ENCODE assay signal across 8 cellular contexts in genomic region chr1:37478890-37479254, GRCh38. TPM values are rescaled to one million over a fixed set of nuclear protein-coding genes. Genes with fewer than 3 reads are reported as not detected.
A peak's percentile ranks its signal among the peaks of the same experiment; 100 is the strongest.
DNase-seq lines count a peak whose midpoint lies in the region; ATAC-seq lines count a peak whose summit lies in the region.

No MANE protein-coding gene starts in this region.

- ATAC-seq in GM19467 (IDR thresholded peaks at IDR 0.05; ENCODE audit: unreplicated experiment) = no peak
- no peak for ATAC-seq in HG02571 (IDR thresholded peaks at IDR 0.05; ENCODE audit: unreplicated experiment)

- H3K36me3 Mint-ChIP-seq in immature natural killer cell = peaks cover 2 to 31% (median 6%) of the 10 kb centered on the region in 3 donors

- H3K36me3 ChIP-seq in subcutaneous abdominal adipose tissue (ENCODE audit: control insufficient read depth in 5 of 5, insufficient read depth in 5 of 5, low read length in 5 of 5) = peaks cover 0 to 64% (median 55%) of the 10 kb centered on the region in 5 donors

- peak overlapping the region; percentile 94 to 98 (median 95) for H3K4me3 Mint-ChIP-seq in immature natural killer cell

- peak overlapping the region; percentile 38 to 91 (median 71) for H3K4me3 ChIP-seq in subcutaneous abdominal adipose tissue (ENCODE audit: low read depth in 1 of 5, low read length in 5 of 5)

- peaks cover 0 to 3% (median 0%) of the 10 kb centered on the region in 5 donors for H3K9me3 ChIP-seq in subcutaneous abdominal adipose tissue (ENCODE audit: control insufficient read depth in 5 of 5, low read length in 5 of 5)

- peak overlapping the region; percentile 98 for H3K27ac ChIP-seq in subcutaneous abdominal adipose tissue (ENCODE audit: low read depth, low read length)

- peaks cover 63 to 73% of the 10 kb centered on the region in 2 donors for H3K4me1 Mint-ChIP-seq in immature natural killer cell

- peak; percentile 46 for DNase-seq in stimulated activated CD4-positive, alpha-beta T cell treated with anti-CD3 and anti-CD28 coated beads, Interleukin-4, amount 100 ng/mL, for 24 hours
- DNase-seq in stimulated activated CD4-positive, alpha-beta T cell treated with anti-CD3 and anti-CD28 coated beads, Interleukin-1b, Interleukin-23, amount 100 ng/mL, for 48 hours = no peak
- peak; percentile 73 for DNase-seq in activated CD8-positive, alpha-beta memory T cell treated with anti-CD3 and anti-CD28 coated beads, Interleukin-2, amount 50 U/mL, for 48 hours
- DNase-seq in immature natural killer cell (peak; percentile 74 to 76 (median 74)), 8988T (no peak)

- peaks cover 19 to 55% (median 24%) of the 10 kb centered on the region in 3 donors for H3K27me3 Mint-ChIP-seq in immature natural killer cell (ENCODE audit: low read depth in 3 of 3)

- H3K9ac ChIP-seq in subcutaneous abdominal adipose tissue (ENCODE audit: low read length in 5 of 5) = peak overlapping the region in 4 of 5 donors; percentile 1 to 82 (median 74)

- H3K27ac Mint-ChIP-seq in immature natural killer cell = peak overlapping the region; percentile 98 to 99 (median 99)

- H3K4me1 ChIP-seq in subcutaneous abdominal adipose tissue (ENCODE audit: control insufficient read depth in 5 of 5, insufficient read depth in 5 of 5, low read length in 5 of 5) = peaks cover 36 to 65% (median 61%) of the 10 kb centered on the region in 5 donors

- no peaks in the 10 kb centered on the region for H3K9me3 Mint-ChIP-seq in immature natural killer cell

- peaks cover 0 to 3% (median 0%) of the 10 kb centered on the region in 5 donors for H3K27me3 ChIP-seq in subcutaneous abdominal adipose tissue (ENCODE audit: control insufficient read depth in 5 of 5, insufficient read depth in 4 of 5, low read length in 5 of 5)

RNA-seq across cellular contexts. Expression of gene ZC3H12A, which starts 4.5 kb away (rescaled TPM):
- 10 to 100 TPM in 2 of 3 donors, 1 to 10 TPM in 1; 9.6 to 14.6 (median 13.1) TPM for polyA plus RNA-seq in immature natural killer cell

RNA-seq across cellular contexts. Expression of gene MEAF6, which starts 35.7 kb away (rescaled TPM):
- 100 to 1,000 TPM; 147 to 185 (median 181) TPM for polyA plus RNA-seq in immature natural killer cell

Comparison
In these comparisons a context has a peak if more than half of its experiments do, and no peak if none do; other contexts are left out.
1. DNase-seq: peak in stimulated activated CD4-positive, alpha-beta T cell treated with anti-CD3 and anti-CD28 coated beads, Interleukin-4, amount 100 ng/mL, for 24 hours (single experiment), activated CD8-positive, alpha-beta memory T cell treated with anti-CD3 and anti-CD28 coated beads, Interleukin-2, amount 50 U/mL, for 48 hours (single experiment) and immature natural killer cell (3 of 3); none in stimulated activated CD4-positive, alpha-beta T cell treated with anti-CD3 and anti-CD28 coated beads, Interleukin-1b, Interleukin-23, amount 100 ng/mL, for 48 hours (single experiment) and 8988T (single experiment).